Comparison of ENCODE assay signal across 1 cellular context in genomic region chr1:235893840-235894239, GRCh38.
A peak's percentile ranks its signal among the peaks of the same experiment; 100 is the strongest.
TF ChIP-seq lines count a peak whose summit lies in the region.

No MANE protein-coding gene starts in this region.

TF ChIP-seq in HepG2, 621 proteins besides CTCF, POLR2A, EP300 and RAD21:
- TF ChIP-seq ZNF343 (CRISPR knock-in tag; IDR thresholded peaks at IDR 0.05) (no peak), HMGXB3 (CRISPR knock-in tag; IDR thresholded peaks at IDR 0.05; ENCODE audit: borderline replicate concordance) (no peak), PPARG (CRISPR knock-in tag; conservative IDR thresholded peaks at IDR 0.05) (0 out of 2 replicates have a peak, but pooled peaks have one; percentile 28)
